Comparison of ENCODE assay signal across 22 cellular contexts in genomic region chr11:24859801-24860300, GRCh38.
"Had no signal": no experiment of that assay in that cellular context is flagged by ENCODE, and none has a peak within 500 bp of the region (broad histone marks: within the 10 kb centered on the region; RNA-seq: fewer than 3 reads in every experiment).

No MANE protein-coding gene starts in this region.

- H3K4me1 Mint-ChIP-seq: nephron progenitor cell; stimulated activated naive CD8-positive, alpha-beta T cell treated with anti-CD3 and anti-CD28 coated beads, Interleukin-15, amount 100 ng/mL, for 72 hours had no signal

- H3K4me1 ChIP-seq: lower lobe of right lung, pancreas, right lobe of liver, suprapubic skin, transverse colon, vagina had no signal

- H3K4me3 Mint-ChIP-seq: naive thymus-derived CD8-positive, alpha-beta T cell; nephron progenitor cell; stimulated activated naive CD8-positive, alpha-beta T cell treated with anti-CD3 and anti-CD28 coated beads, Interleukin-15, amount 100 ng/mL, for 72 hours had no signal

- H3K9me3 ChIP-seq: pancreas, right lobe of liver, suprapubic skin, transverse colon, vagina had no signal

- H3K27ac ChIP-seq: coronary artery, lower lobe of right lung, pancreas, right lobe of liver, suprapubic skin, transverse colon, vagina had no signal

- ATAC-seq: left ventricle myocardium superior; lower lobe of right lung; naive thymus-derived CD8-positive, alpha-beta T cell; pancreas; right lobe of liver; stimulated activated naive CD8-positive, alpha-beta T cell treated with anti-CD3 and anti-CD28 coated beads, Interleukin-15, amount 100 ng/mL, for 72 hours had no signal

- H3K36me3 ChIP-seq: lower lobe of right lung, pancreas, right lobe of liver, suprapubic skin, transverse colon, vagina had no signal

- H3K27ac Mint-ChIP-seq: naive thymus-derived CD8-positive, alpha-beta T cell; nephron progenitor cell; progenitor cell of endocrine pancreas had no signal

- H3K4me3 ChIP-seq: coronary artery, lower lobe of right lung, pancreas, right lobe of liver, suprapubic skin, transverse colon, vagina had no signal

- H3K27me3 Mint-ChIP-seq: naive thymus-derived CD8-positive, alpha-beta T cell; progenitor cell of endocrine pancreas; stimulated activated naive CD8-positive, alpha-beta T cell treated with anti-CD3 and anti-CD28 coated beads, Interleukin-15, amount 100 ng/mL, for 72 hours had no signal

- H3K27me3 ChIP-seq: pancreas, right lobe of liver, suprapubic skin, transverse colon, vagina had no signal

- DNase-seq: dermis blood vessel endothelial cell; effector memory CD4-positive, alpha-beta T cell; hypothalamus; left ventricle myocardium superior; lower lobe of right lung; nephron progenitor cell; occipital lobe; pancreas; right lobe of liver; small intestine; stimulated activated CD4-positive, alpha-beta T cell treated with anti-CD3 and anti-CD28 coated beads, Interleukin-12 subunit alpha, Interleukin-12 subunit beta, amount 100 ng/mL, for 4 hours; stimulated activated CD4-positive, alpha-beta T cell treated with anti-CD3 and anti-CD28 coated beads, Interleukin-1b, Interleukin-23, amount 100 ng/mL, for 48 hours; stimulated activated CD4-positive, alpha-beta T cell treated with anti-CD3 and anti-CD28 coated beads, Interleukin-4, amount 100 ng/mL, for 1 hour; stimulated activated CD8-positive, alpha-beta memory T cell treated with anti-CD3 and anti-CD28 coated beads, Interleukin-4, amount 100 ng/mL, for 48 hours; stimulated activated naive CD4-positive, alpha-beta T cell; stimulated activated naive CD8-positive, alpha-beta T cell treated with anti-CD3 and anti-CD28 coated beads, Interleukin-15, amount 100 ng/mL, for 72 hours; transverse colon had no signal
